ENCODE assay signal across 14 cellular contexts in genomic region chr13:38824342-38824741, GRCh38.
A peak's percentile ranks its signal among the peaks of the same experiment; 100 is the strongest.
DNase-seq lines count a peak whose midpoint lies in the region; ATAC-seq and TF ChIP-seq lines count a peak whose summit lies in the region.
"Had no signal": no experiment of that assay in that cellular context is flagged by ENCODE, and none has a peak within 500 bp of the region (broad histone marks: within the 10 kb centered on the region; RNA-seq: fewer than 3 reads in every experiment).

No MANE protein-coding gene starts in this region.

- peak; percentile 18 for TF ChIP-seq CTCF in foreskin keratinocyte (conservative IDR thresholded peaks at IDR 0.05)
- TF ChIP-seq CTCF in RWPE1 (conservative IDR thresholded peaks at IDR 0.05; ENCODE audit: low read depth) = no peak

- H3K4me1 ChIP-seq in foreskin keratinocyte = peaks cover 10% of the 10 kb centered on the region
- H3K4me1 ChIP-seq: prostate gland had no signal

- CTCF ChIA-PET in RWPE1 (lab: Yijun Ruan, JAX) = interaction anchor here (1.0 kb wide), 1 partner anchor 44 kb away, joined by 4 read pairs; no protein-coding TSS in a partner anchor

- H3K27ac ChIP-seq in foreskin keratinocyte = no peak overlapping the region
- no peak overlapping the region for H3K27ac ChIP-seq in RWPE1
- H3K27ac ChIP-seq: brain microvascular endothelial cell, prostate gland had no signal

- ATAC-seq in GM21360 (IDR thresholded peaks at IDR 0.05; ENCODE audit: unreplicated experiment) (peak; percentile 68), HG03432 (IDR thresholded peaks at IDR 0.05; ENCODE audit: unreplicated experiment) (peak; percentile 75), foreskin keratinocyte (peak; percentile 80), GM19328 (IDR thresholded peaks at IDR 0.05; ENCODE audit: unreplicated experiment) (no peak)

- no peaks in the 10 kb centered on the region for H3K27me3 ChIP-seq in foreskin keratinocyte
- H3K27me3 ChIP-seq: brain microvascular endothelial cell had no signal

- POLR2A ChIA-PET in RWPE1 (lab: Yijun Ruan, JAX; ENCODE audit: low non-redundant PET) = no interaction called here

- DNase-seq in activated CD4-positive, alpha-beta T cell treated with anti-CD3 and anti-CD28 coated beads for 48 hours = peak; percentile 3
- DNase-seq in activated CD4-positive, alpha-beta T cell treated with anti-CD3 and anti-CD28 coated beads, Interleukin-2, amount 50 U/mL, for 1 hour = no peak
- DNase-seq in foreskin keratinocyte = peak; percentile 12 to 28
- DNase-seq in pons (ENCODE audit: low spot score) = no peak
- no peak for DNase-seq in RWPE1 (ENCODE audit: low spot score)
- DNase-seq: activated CD8-positive, alpha-beta memory T cell treated with anti-CD3 and anti-CD28 coated beads, Interleukin-2, amount 50 U/mL, for 48 hours; brain microvascular endothelial cell; KG1; midbrain; stimulated activated CD4-positive, alpha-beta T cell treated with anti-CD3 and anti-CD28 coated beads, Interleukin-4, amount 100 ng/mL, for 4 hours had no signal

Comparison
In these comparisons a context has a peak if more than half of its experiments do, and no peak if none do; other contexts are left out.
1. DNase-seq: peak in activated CD4-positive, alpha-beta T cell treated with anti-CD3 and anti-CD28 coated beads for 48 hours (single experiment) and foreskin keratinocyte (2 of 2); none in activated CD4-positive, alpha-beta T cell treated with anti-CD3 and anti-CD28 coated beads, Interleukin-2, amount 50 U/mL, for 1 hour (single experiment), pons (single experiment) and RWPE1 (single experiment).